In genomic region chr12:100106861-100107260, GRCh38 we compare ENCODE assay signal across 26 cellular contexts.
"Had no signal": no experiment of that assay in that cellular context is flagged by ENCODE, and none has a peak within 500 bp of the region (broad histone marks: within the 10 kb centered on the region; RNA-seq: fewer than 3 reads in every experiment).

No MANE protein-coding gene starts in this region.

- H3K27ac ChIP-seq: stomach, suprapubic skin, testis, thoracic aorta, thyroid gland, tibial artery, tibial nerve, transverse colon, upper lobe of left lung, upper lobe of right lung, uterus, vagina had no signal

- H3K4me1 ChIP-seq: stomach, suprapubic skin, testis, thyroid gland, tibial artery, tibial nerve, transverse colon, upper lobe of left lung, upper lobe of right lung, uterus, vagina had no signal

- H3K4me3 ChIP-seq: stomach, suprapubic skin, testis, thoracic aorta, thyroid gland, tibial artery, tibial nerve, transverse colon, upper lobe of left lung, upper lobe of right lung, uterus, vagina had no signal

- DNase-seq: stimulated activated CD4-positive, alpha-beta T cell treated with anti-CD3 and anti-CD28 coated beads, Interleukin-2, amount 100 ng/mL, for 48 hours; stimulated activated CD4-positive, alpha-beta T cell treated with anti-CD3 and anti-CD28 coated beads, Interleukin-4, amount 100 ng/mL, for 1 hour; stimulated activated CD4-positive, alpha-beta T cell treated with anti-CD3 and anti-CD28 coated beads, Interleukin-4, amount 100 ng/mL, for 24 hours; stimulated activated CD4-positive, alpha-beta T cell treated with anti-CD3 and anti-CD28 coated beads, Interleukin-4, amount 100 ng/mL, for 4 hours; stimulated activated CD8-positive, alpha-beta memory T cell treated with anti-CD3 and anti-CD28 coated beads, Interleukin-4, amount 100 ng/mL, for 48 hours; stimulated activated naive B cell treated with anti-CD40 and anti-IgM and Interleukin-4, amounts not matched to agents 10 μg/mL and 1 μg/mL and 100 μg/mL, for 72 hours; stimulated activated naive CD4-positive, alpha-beta T cell; stimulated activated naive CD4-positive, alpha-beta T cell treated with Interleukin-2 at 50 U/mL for 16 hours; stimulated activated naive CD8-positive, alpha-beta T cell treated with anti-CD3 and anti-CD28 coated beads, Interleukin-15, amount 100 ng/mL, for 72 hours; stimulated activated naive CD8-positive, alpha-beta T cell treated with anti-CD3 and anti-CD28 coated beads, Interleukin-15, Interleukin-2, amounts not matched to agents 100 U/mL and 50 U/mL, for 24 hours; stomach; substantia nigra; testis; thyroid gland; tibial artery; transverse colon; upper lobe of left lung; upper lobe of right lung; uterus had no signal

- H3K36me3 ChIP-seq: uterus had no signal

- H3K9me3 ChIP-seq: suprapubic skin, testis, thoracic aorta, thyroid gland, tibial artery, transverse colon, upper lobe of left lung, upper lobe of right lung, uterus, vagina had no signal

- H3K27me3 ChIP-seq: stomach, suprapubic skin, testis, thyroid gland, tibial artery, tibial nerve, transverse colon, upper lobe of left lung, upper lobe of right lung, uterus, vagina had no signal

- ATAC-seq: stimulated activated effector memory CD8-positive, alpha-beta T cell treated with anti-CD3 and anti-CD28 coated beads, Interleukin-12 subunit alpha, Interleukin-12 subunit beta, amount 100 ng/mL, for 72 hours; stimulated activated memory B cell treated with anti-CD40 and anti-IgM and Interleukin-4, amounts not matched to agents 10 μg/mL and 1 μg/mL and 100 μg/mL, for 72 hours; stimulated activated naive B cell treated with anti-CD40 and anti-IgM and Interleukin-4, amounts not matched to agents 10 μg/mL and 1 μg/mL and 100 μg/mL, for 72 hours; stimulated activated naive CD8-positive, alpha-beta T cell treated with anti-CD3 and anti-CD28 coated beads, Interleukin-15, amount 100 ng/mL, for 72 hours; stimulated activated naive CD8-positive, alpha-beta T cell treated with anti-CD3 and anti-CD28 coated beads, Interleukin-15, Interleukin-2, amounts not matched to agents 100 U/mL and 50 U/mL, for 24 hours; upper lobe of right lung had no signal

- FAIRE-seq: urothelium cell line had no signal
